11 cellular contexts compared by ENCODE assay signal in genomic region chr2:54641988-54642387, GRCh38.
DNase-seq lines count a peak whose midpoint lies in the region; ATAC-seq and TF ChIP-seq lines count a peak whose summit lies in the region.
"Had no signal": no experiment of that assay in that cellular context is flagged by ENCODE, and none has a peak within 500 bp of the region (broad histone marks: within the 10 kb centered on the region; RNA-seq: fewer than 3 reads in every experiment).

No MANE protein-coding gene starts in this region.

- H3K27ac Mint-ChIP-seq in stimulated activated naive CD8-positive, alpha-beta T cell treated with anti-CD3 and anti-CD28 coated beads, Interleukin-15, Interleukin-2, amounts not matched to agents 100 ng/mL and 50 ng/mL, for 24 hours: peak overlapping the region; percentile 36
- H3K27ac Mint-ChIP-seq in neural crest cell (ENCODE audit: unreplicated experiment): peak overlapping the region; percentile 20
- H3K27ac Mint-ChIP-seq: dendritic cell treated with granulocyte-macrophage colony-stimulating factor and Interleukin-4, amounts not matched to agents 40 ng/mL and 50 ng/mL, for 4 days had no signal

- intact Hi-C loops in colonic mucosa (cut with DNase I): no loop called here

- no peak for DNase-seq in stimulated activated naive CD8-positive, alpha-beta T cell treated with anti-CD3 and anti-CD28 coated beads, Interleukin-15, Interleukin-2, amounts not matched to agents 100 U/mL and 50 U/mL, for 24 hours
- DNase-seq in cardiac muscle cell (ENCODE audit: low read depth in 1 of 2, low spot score in 1 of 2) (no peak), neural crest cell (ENCODE audit: low read depth, low spot score) (no peak), HCEC 1CT (no peak), colonic mucosa (no peak)
- DNase-seq: MV-4-11 had no signal

- no peaks in the 10 kb centered on the region for H3K27me3 Mint-ChIP-seq in stimulated activated naive CD8-positive, alpha-beta T cell treated with anti-CD3 and anti-CD28 coated beads, Interleukin-15, Interleukin-2, amounts not matched to agents 100 ng/mL and 50 ng/mL, for 24 hours
- no peaks in the 10 kb centered on the region for H3K27me3 Mint-ChIP-seq in neural crest cell (ENCODE audit: low read depth)
- H3K27me3 Mint-ChIP-seq: dendritic cell treated with granulocyte-macrophage colony-stimulating factor and Interleukin-4, amounts not matched to agents 40 ng/mL and 50 ng/mL, for 4 days had no signal

- H3K36me3 ChIP-seq in cardiac muscle cell (peaks cover 88% of the 10 kb centered on the region), colonic mucosa (peaks cover 48% of the 10 kb centered on the region)

- ATAC-seq in stimulated activated naive CD8-positive, alpha-beta T cell treated with anti-CD3 and anti-CD28 coated beads, Interleukin-15, Interleukin-2, amounts not matched to agents 100 U/mL and 50 U/mL, for 24 hours: no peak
- ATAC-seq in HG03442 (IDR thresholded peaks at IDR 0.05; ENCODE audit: unreplicated experiment): no peak
- ATAC-seq in GM18511 (IDR thresholded peaks at IDR 0.05; ENCODE audit: unreplicated experiment): no peak

- no peaks in the 10 kb centered on the region for H3K9me3 ChIP-seq in cardiac muscle cell (ENCODE audit: low read depth)
- no peaks in the 10 kb centered on the region for H3K9me3 ChIP-seq in colonic mucosa
- H3K9me3 ChIP-seq: prostate gland had no signal

- H3K27me3 ChIP-seq in cardiac muscle cell (no peaks in the 10 kb centered on the region), colonic mucosa (no peaks in the 10 kb centered on the region)

- H3K4me1 ChIP-seq in cardiac muscle cell (ENCODE audit: low read depth) (peaks cover 7% of the 10 kb centered on the region), colonic mucosa (no peaks in the 10 kb centered on the region)
- H3K4me1 ChIP-seq: prostate gland had no signal

- no peaks in the 10 kb centered on the region for H3K9me3 Mint-ChIP-seq in stimulated activated naive CD8-positive, alpha-beta T cell treated with anti-CD3 and anti-CD28 coated beads, Interleukin-15, Interleukin-2, amounts not matched to agents 100 ng/mL and 50 ng/mL, for 24 hours
- no peaks in the 10 kb centered on the region for H3K9me3 Mint-ChIP-seq in neural crest cell
- H3K9me3 Mint-ChIP-seq: dendritic cell treated with granulocyte-macrophage colony-stimulating factor and Interleukin-4, amounts not matched to agents 40 ng/mL and 50 ng/mL, for 4 days had no signal

- H3K9ac ChIP-seq in colonic mucosa (ENCODE audit: low read depth in 2 of 2, low read length in 2 of 2): no peak overlapping the region

- no peaks in the 10 kb centered on the region for H3K4me1 Mint-ChIP-seq in stimulated activated naive CD8-positive, alpha-beta T cell treated with anti-CD3 and anti-CD28 coated beads, Interleukin-15, Interleukin-2, amounts not matched to agents 100 ng/mL and 50 ng/mL, for 24 hours (ENCODE audit: low read depth)
- H3K4me1 Mint-ChIP-seq in neural crest cell: peaks cover 5% of the 10 kb centered on the region

- H3K4me3 ChIP-seq in cardiac muscle cell (no peak overlapping the region), colonic mucosa (no peak overlapping the region)
- H3K4me3 ChIP-seq: prostate gland had no signal

- H3K27ac ChIP-seq in cardiac muscle cell (peak overlapping the region; percentile 68), colonic mucosa (no peak overlapping the region)

- H3K36me3 Mint-ChIP-seq in stimulated activated naive CD8-positive, alpha-beta T cell treated with anti-CD3 and anti-CD28 coated beads, Interleukin-15, Interleukin-2, amounts not matched to agents 100 ng/mL and 50 ng/mL, for 24 hours (ENCODE audit: low read depth): peaks cover 67% of the 10 kb centered on the region
- peaks cover 39% of the 10 kb centered on the region for H3K36me3 Mint-ChIP-seq in neural crest cell (ENCODE audit: low read depth)

- H3K4me3 Mint-ChIP-seq in stimulated activated naive CD8-positive, alpha-beta T cell treated with anti-CD3 and anti-CD28 coated beads, Interleukin-15, Interleukin-2, amounts not matched to agents 100 ng/mL and 50 ng/mL, for 24 hours: no peak overlapping the region
- H3K4me3 Mint-ChIP-seq in neural crest cell: no peak overlapping the region
- H3K4me3 Mint-ChIP-seq: dendritic cell treated with granulocyte-macrophage colony-stimulating factor and Interleukin-4, amounts not matched to agents 40 ng/mL and 50 ng/mL, for 4 days had no signal

- TF ChIP-seq CTCF in cardiac muscle cell (IDR thresholded peaks at IDR 0.05; ENCODE audit: low read depth, low read length): no peak
- TF ChIP-seq CTCF in neural crest cell (conservative IDR thresholded peaks at IDR 0.05): no peak
- TF ChIP-seq CTCF in colonic mucosa (IDR thresholded peaks at IDR 0.05): no peak
